In the genomic region with DNA sequence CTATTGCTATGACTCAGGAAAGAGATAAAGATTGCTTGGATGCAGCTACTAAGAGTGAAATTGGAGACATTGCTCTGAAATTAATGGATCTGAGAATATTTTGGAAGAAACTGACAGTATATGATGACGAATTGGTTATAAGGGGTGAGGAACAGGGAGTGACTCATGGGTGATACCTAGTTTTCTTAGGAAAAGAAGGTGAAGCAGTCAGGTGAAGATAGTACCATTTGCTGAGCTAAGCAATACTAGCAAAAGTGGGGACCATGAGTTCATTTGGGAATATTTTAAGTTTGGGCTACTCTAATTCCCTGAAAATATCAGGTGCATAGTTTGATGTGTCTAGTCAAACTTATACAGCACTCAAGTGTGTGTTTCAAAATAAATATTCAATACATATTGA, we compare ENCODE assay signal across 2 cellular contexts.
TF ChIP-seq lines count a peak whose summit lies in the region.

No MANE protein-coding gene starts in this region.

TF ChIP-seq in A549, 52 proteins besides CTCF, POLR2A, EP300 and RAD21 (continued from another document):
- TF ChIP-seq, protein P1, sequence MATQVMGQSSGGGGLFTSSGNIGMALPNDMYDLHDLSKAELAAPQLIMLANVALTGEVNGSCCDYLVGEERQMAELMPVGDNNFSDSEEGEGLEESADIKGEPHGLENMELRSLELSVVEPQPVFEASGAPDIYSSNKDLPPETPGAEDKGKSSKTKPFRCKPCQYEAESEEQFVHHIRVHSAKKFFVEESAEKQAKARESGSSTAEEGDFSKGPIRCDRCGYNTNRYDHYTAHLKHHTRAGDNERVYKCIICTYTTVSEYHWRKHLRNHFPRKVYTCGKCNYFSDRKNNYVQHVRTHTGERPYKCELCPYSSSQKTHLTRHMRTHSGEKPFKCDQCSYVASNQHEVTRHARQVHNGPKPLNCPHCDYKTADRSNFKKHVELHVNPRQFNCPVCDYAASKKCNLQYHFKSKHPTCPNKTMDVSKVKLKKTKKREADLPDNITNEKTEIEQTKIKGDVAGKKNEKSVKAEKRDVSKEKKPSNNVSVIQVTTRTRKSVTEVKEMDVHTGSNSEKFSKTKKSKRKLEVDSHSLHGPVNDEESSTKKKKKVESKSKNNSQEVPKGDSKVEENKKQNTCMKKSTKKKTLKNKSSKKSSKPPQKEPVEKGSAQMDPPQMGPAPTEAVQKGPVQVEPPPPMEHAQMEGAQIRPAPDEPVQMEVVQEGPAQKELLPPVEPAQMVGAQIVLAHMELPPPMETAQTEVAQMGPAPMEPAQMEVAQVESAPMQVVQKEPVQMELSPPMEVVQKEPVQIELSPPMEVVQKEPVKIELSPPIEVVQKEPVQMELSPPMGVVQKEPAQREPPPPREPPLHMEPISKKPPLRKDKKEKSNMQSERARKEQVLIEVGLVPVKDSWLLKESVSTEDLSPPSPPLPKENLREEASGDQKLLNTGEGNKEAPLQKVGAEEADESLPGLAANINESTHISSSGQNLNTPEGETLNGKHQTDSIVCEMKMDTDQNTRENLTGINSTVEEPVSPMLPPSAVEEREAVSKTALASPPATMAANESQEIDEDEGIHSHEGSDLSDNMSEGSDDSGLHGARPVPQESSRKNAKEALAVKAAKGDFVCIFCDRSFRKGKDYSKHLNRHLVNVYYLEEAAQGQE (IDR thresholded peaks at IDR 0.05), result no peak
- TF ChIP-seq MAFK (IDR thresholded peaks at IDR 0.05; ENCODE audit: partially characterized antibody), result peak; percentile 76

TF ChIP-seq in H1, 55 proteins besides CTCF, POLR2A, EP300 and RAD21 (continued from another document):
- no peak for TF ChIP-seq YY1 (IDR thresholded peaks at IDR 0.05; ENCODE audit: low read depth, low read length)
